ENCODE assay signal across 33 cellular contexts in genomic region chr2:97670471-97670870, GRCh38. TPM values are rescaled to one million over a fixed set of nuclear protein-coding genes. Genes with fewer than 3 reads are reported as not detected.
DNase-seq lines count a peak whose midpoint lies in the region; TF ChIP-seq lines count a peak whose summit lies in the region.
"Had no signal": no experiment of that assay in that cellular context is flagged by ENCODE, and none has a peak within 500 bp of the region (broad histone marks: within the 10 kb centered on the region; RNA-seq: fewer than 3 reads in every experiment).

No MANE protein-coding gene starts in this region.

- H2BK120ac ChIP-seq in trophoblast cell (ENCODE audit: insufficient read depth, low read length, poor library complexity): no peak overlapping the region

- H3K27ac ChIP-seq in trophoblast cell (ENCODE audit: low read depth, low read length): no peak overlapping the region
- no peak overlapping the region for H3K27ac ChIP-seq in substantia nigra (ENCODE audit: low read depth, low read length, poor library complexity, severe bottlenecking)
- H3K27ac ChIP-seq in transverse colon: no peak overlapping the region
- H3K27ac ChIP-seq: 22Rv1; A549; BLaER1 treated with 17β-estradiol and CSF1 and Interleukin-3, amounts not matched to agents 10 nM and 100 nM; C4-2B had no signal

- H3K4ac ChIP-seq in trophoblast cell (ENCODE audit: low read depth, low read length): no peak overlapping the region

- peaks cover 1% of the 10 kb centered on the region for H3K79me1 ChIP-seq in trophoblast cell (ENCODE audit: low read length)

- TF ChIP-seq POLR2A in transverse colon (IDR thresholded peaks at IDR 0.05): no peak

- TF ChIP-seq CTCF in osteocyte (IDR thresholded peaks at IDR 0.05) (no peak), transverse colon (IDR thresholded peaks at IDR 0.05) (no peak)

- no peaks in the 10 kb centered on the region for H3K36me3 Mint-ChIP-seq in osteocyte (ENCODE audit: unreplicated experiment)
- H3K36me3 Mint-ChIP-seq: CD14-positive monocyte; CD8-positive, alpha-beta memory T cell; CD8-positive, alpha-beta T cell had no signal

- H3K4me1 ChIP-seq in trophoblast cell (ENCODE audit: control insufficient read depth in 1 of 2, insufficient read depth in 2 of 2, low read length in 2 of 2) (peaks cover 0 to 13% of the 10 kb centered on the region in 2 experiments), transverse colon (no peaks in the 10 kb centered on the region)
- H3K4me1 ChIP-seq: A549, BE2C had no signal

- DNase-seq in osteocyte (ENCODE audit: extremely low spot score, unreplicated experiment) (peak; percentile 48), trophoblast cell (peak; percentile 71 to 85), substantia nigra (lab: John Stamatoyannopoulos, UW) (no peak), transverse colon (no peak)
- DNase-seq: 8988T; ACHN; AML-193; BE2C; C1 segment of cervical spinal cord; Caco-2; Calu3; CD4-positive, alpha-beta memory T cell; CD4-positive, alpha-beta T cell; CD4-positive, CD25-positive, alpha-beta regulatory T cell; CD8-positive, alpha-beta memory T cell; COR-L47; DMS 273 treated with DMSO at 0.1 percent for 48 hours; DMS153; DMS53; DMS79; DMS79 treated with DMSO at 0.1 percent for 48 hours; DND-41; EL had no signal

- no peak overlapping the region for H3K4me2 ChIP-seq in trophoblast cell (ENCODE audit: low read length)
- H3K4me2 ChIP-seq: A549, BLaER1 had no signal

- WGBS in trophoblast cell (ENCODE audit: extremely low coverage, insufficient coverage, insufficient read length): no CpG with 5 or more reads among the region's 1 CpG
- WGBS in transverse colon (ENCODE audit: low coverage in 1 of 2), 2 donors: 98 to 100% methylated on average over 1 of the region's 1 CpG

- H4K8ac ChIP-seq in trophoblast cell (ENCODE audit: low read depth, low read length): no peak overlapping the region

- H2AK5ac ChIP-seq in trophoblast cell (ENCODE audit: low read length): no peak overlapping the region

- H4K91ac ChIP-seq in trophoblast cell (ENCODE audit: low read depth, low read length): no peak overlapping the region

- H2AFZ ChIP-seq in trophoblast cell (ENCODE audit: insufficient read depth, low read length, poor library complexity): no peak overlapping the region

- no peak overlapping the region for H3K27ac Mint-ChIP-seq in osteocyte (ENCODE audit: unreplicated experiment)
- H3K27ac Mint-ChIP-seq: B cell; CD14-positive monocyte; CD4-positive, alpha-beta memory T cell; CD4-positive, alpha-beta T cell; CD8-positive, alpha-beta memory T cell; CD8-positive, alpha-beta T cell had no signal

- H2BK12ac ChIP-seq in trophoblast cell (ENCODE audit: low read length): no peak overlapping the region

- H3K27me3 ChIP-seq in trophoblast cell (ENCODE audit: insufficient read depth, low read length): no peaks in the 10 kb centered on the region
- H3K27me3 ChIP-seq in transverse colon: no peaks in the 10 kb centered on the region
- H3K27me3 ChIP-seq: BE2C; BLaER1; BLaER1 treated with 17β-estradiol and CSF1 and Interleukin-3, amounts not matched to agents 10 nM and 100 nM had no signal

- H3K4me3 ChIP-seq in trophoblast cell (ENCODE audit: low read depth, low read length) (no peak overlapping the region), transverse colon (no peak overlapping the region)
- H3K4me3 ChIP-seq: A549; BLaER1; BLaER1 treated with 17β-estradiol and CSF1 and Interleukin-3, amounts not matched to agents 10 nM and 100 nM had no signal

- H3K27me3 Mint-ChIP-seq in osteocyte (ENCODE audit: unreplicated experiment): no peaks in the 10 kb centered on the region
- H3K27me3 Mint-ChIP-seq: B cell; CD4-positive, alpha-beta T cell; CD4-positive, CD25-positive, alpha-beta regulatory T cell had no signal

- H3K9me3 ChIP-seq in trophoblast cell (ENCODE audit: insufficient read depth, low read depth, low read length): no peaks in the 10 kb centered on the region
- no peaks in the 10 kb centered on the region for H3K9me3 ChIP-seq in transverse colon
- H3K9me3 ChIP-seq: A549; BE2C; BLaER1; BLaER1 treated with 17β-estradiol and CSF1 and Interleukin-3, amounts not matched to agents 10 nM and 100 nM; Caco-2 had no signal

- no peak for TF ChIP-seq EP300 in transverse colon (IDR thresholded peaks at IDR 0.05; ENCODE audit: low read depth)

- no peak overlapping the region for H3K14ac ChIP-seq in trophoblast cell (ENCODE audit: low read length)

- H3K4me3 Mint-ChIP-seq in osteocyte (ENCODE audit: unreplicated experiment): no peak overlapping the region
- H3K4me3 Mint-ChIP-seq: B cell; CD14-positive monocyte; CD4-positive, alpha-beta memory T cell; CD4-positive, alpha-beta T cell; CD4-positive, CD25-positive, alpha-beta regulatory T cell; CD8-positive, alpha-beta memory T cell; CD8-positive, alpha-beta T cell had no signal

- in situ Hi-C loops in transverse colon (cut with MboI; ENCODE audit: low pct_ligation_motif_present in 1 of 4, low pct_unique_long_range_greater_than_20kb in 1 of 4, low sequenced_read_pairs in 3 of 4): loop anchor here in 1 of 4 donors (25.0 kb wide), 1 partner anchor 1608 kb away; no protein-coding TSS in a partner anchor

- no peak overlapping the region for H3K18ac ChIP-seq in trophoblast cell (ENCODE audit: low read length)

- H3K4me1 Mint-ChIP-seq in osteocyte (ENCODE audit: unreplicated experiment): peaks cover 15% of the 10 kb centered on the region

- no peak overlapping the region for H3K9ac ChIP-seq in trophoblast cell (ENCODE audit: low read length)
- H3K9ac ChIP-seq: BLaER1; BLaER1 treated with 17β-estradiol and CSF1 and Interleukin-3, amounts not matched to agents 10 nM and 100 nM had no signal

- H4K12ac ChIP-seq in trophoblast cell (ENCODE audit: low read depth, low read length): no peak overlapping the region

- H3K36me3 ChIP-seq in trophoblast cell (ENCODE audit: control insufficient read depth in 1 of 2, insufficient read depth in 2 of 2, low read length in 2 of 2) (no peaks in the 10 kb centered on the region), transverse colon (no peaks in the 10 kb centered on the region)
- H3K36me3 ChIP-seq: BE2C; BLaER1; BLaER1 treated with 17β-estradiol and CSF1 and Interleukin-3, amounts not matched to agents 10 nM and 100 nM had no signal

- no peak overlapping the region for H3K23ac ChIP-seq in trophoblast cell (ENCODE audit: low read length)

- H3K79me2 ChIP-seq in trophoblast cell (ENCODE audit: control insufficient read depth, insufficient read depth, low read length, poor library complexity): no peaks in the 10 kb centered on the region

- intact Hi-C loops in transverse colon (cut with DNase I; ENCODE audit: low total_unique reads): no loop called here

- no peaks in the 10 kb centered on the region for H3K9me3 Mint-ChIP-seq in osteocyte (ENCODE audit: unreplicated experiment)
- H3K9me3 Mint-ChIP-seq: CD14-positive monocyte; CD4-positive, alpha-beta memory T cell; CD4-positive, alpha-beta T cell; CD4-positive, CD25-positive, alpha-beta regulatory T cell; CD8-positive, alpha-beta memory T cell; CD8-positive, alpha-beta T cell had no signal

- H2BK5ac ChIP-seq in trophoblast cell (ENCODE audit: low read depth, low read length, poor library complexity): no peak overlapping the region

RNA-seq across cellular contexts. Expression of gene C2orf92, which starts 1.0 kb away (rescaled TPM):
- total RNA-seq in osteocyte (13.7 and 15.0 TPM in 2 replicates), transverse colon (10 to 100 TPM; 13.8 to 27.3 (median 17.9) TPM)
- 4.4 TPM in 2 replicates for polyA plus RNA-seq in trophoblast cell (2013)
- polyA plus RNA-seq: CD14-positive monocyte; CD4-positive, alpha-beta memory T cell; CD8-positive, alpha-beta memory T cell had no signal

RNA-seq across cellular contexts. Expression of gene ACTR1B, which starts 6.6 kb away (rescaled TPM):
- total RNA-seq in osteocyte: 54.4 and 56.6 TPM in 2 replicates
- polyA plus RNA-seq in trophoblast cell (2013): 40.9 and 41.1 TPM in 2 replicates
- 100 to 1,000 TPM in 2 of 4 donors, 10 to 100 TPM in 2; 66.8 to 157 (median 119) TPM for total RNA-seq in transverse colon

RNA-seq across cellular contexts. Expression of gene COX5B, which starts 24.6 kb away (rescaled TPM):
- total RNA-seq in osteocyte (185 and 191 TPM in 2 replicates), transverse colon (100 to 1,000 TPM; 464 to 811 (median 612) TPM)
- 206 and 215 TPM in 2 replicates for polyA plus RNA-seq in trophoblast cell (2013)

RNA-seq across cellular contexts. Expression of gene ZAP70, which starts 42.9 kb away (rescaled TPM):
- 0.44 and 1.1 TPM in 2 replicates for total RNA-seq in osteocyte
- 3.2 and 3.3 TPM in 2 replicates for polyA plus RNA-seq in trophoblast cell (2013)
- 10 to 100 TPM in 2 of 4 donors, 1 to 10 TPM in 2; 2.6 to 16.1 (median 12.0) TPM for total RNA-seq in transverse colon
- total RNA-seq: A172, A673, Calu3 had no signal

Comparison
In these comparisons a context has a peak if more than half of its experiments do, and no peak if none do; other contexts are left out.
1. DNase-seq: peak in osteocyte (single experiment) and trophoblast cell (2 of 2); none in substantia nigra (0 of 49) and transverse colon (single experiment).